Comparison of ENCODE assay signal across 1 cellular context in genomic region chr11:59767212-59767611, GRCh38.
TF ChIP-seq lines count a peak whose summit lies in the region.

No MANE protein-coding gene starts in this region.

TF ChIP-seq in GM23338, 12 proteins besides CTCF, POLR2A, EP300 and RAD21:
- TF ChIP-seq ETS1 (IDR thresholded peaks at IDR 0.05): no peak
- TF ChIP-seq REST (IDR thresholded peaks at IDR 0.05; ENCODE audit: unreplicated experiment): no peak
- no peak for TF ChIP-seq EZH2 (IDR thresholded peaks at IDR 0.05; ENCODE audit: low read depth, unreplicated experiment)
- TF ChIP-seq EZH2phosphoT487 (IDR thresholded peaks at IDR 0.05; ENCODE audit: unreplicated experiment): no peak
- TF ChIP-seq STAT1 (IDR thresholded peaks at IDR 0.05; ENCODE audit: unreplicated experiment): no peak
- no peak for TF ChIP-seq JUNB (IDR thresholded peaks at IDR 0.05; ENCODE audit: unreplicated experiment)
- TF ChIP-seq ZNF114 (CRISPR knock-in tag; IDR thresholded peaks at IDR 0.05): no peak
- TF ChIP-seq ZNF331 (CRISPR knock-in tag; IDR thresholded peaks at IDR 0.05; ENCODE audit: low read depth): no peak
- TF ChIP-seq ZNF462 (CRISPR knock-in tag; IDR thresholded peaks at IDR 0.05): no peak
- TF ChIP-seq POLR2AphosphoS5 (IDR thresholded peaks at IDR 0.05; ENCODE audit: low read depth): no peak
- TF ChIP-seq CREB1 (CRISPR knock-in tag; IDR thresholded peaks at IDR 0.05; ENCODE audit: low read depth): no peak
- no peak for TF ChIP-seq NANOG (IDR thresholded peaks at IDR 0.05; ENCODE audit: borderline replicate concordance)
